In the genomic region with DNA sequence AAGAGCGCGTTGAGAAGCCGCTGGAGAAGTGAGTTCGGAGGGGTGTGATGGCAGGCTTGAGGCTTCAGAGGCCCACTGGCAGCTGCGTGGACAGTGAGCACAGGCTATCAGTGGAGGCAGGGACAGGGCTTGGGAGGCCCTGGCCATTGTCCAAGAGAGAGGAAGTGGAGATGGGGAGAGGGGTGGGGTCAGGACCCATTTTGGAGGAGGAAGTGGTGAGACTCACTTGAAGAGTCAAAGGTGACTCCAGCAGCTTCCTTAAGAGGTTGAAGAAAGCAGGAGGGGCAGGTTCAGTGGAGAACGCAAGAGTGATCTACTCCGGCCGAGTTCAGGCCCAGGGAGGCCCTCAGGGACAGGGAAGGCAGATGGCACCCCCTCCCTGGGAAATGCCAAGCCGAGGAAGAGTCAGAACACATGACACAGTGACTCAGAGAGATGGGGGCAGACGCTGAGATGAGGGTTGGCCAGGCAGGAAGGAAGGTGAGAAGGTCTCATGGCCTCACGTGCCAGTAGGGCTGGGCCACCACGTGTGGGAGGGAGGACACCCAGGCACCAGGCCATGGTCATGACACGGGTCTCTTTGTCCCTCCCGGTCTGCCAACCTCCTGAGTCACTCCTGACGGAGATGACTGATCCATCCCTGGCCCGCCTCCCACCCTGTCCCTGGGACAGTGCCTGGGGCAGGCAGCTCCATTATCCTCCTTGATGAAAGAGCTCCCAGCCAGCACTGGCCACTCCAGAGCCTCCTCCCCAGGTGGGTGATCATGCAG, we compare ENCODE assay signal across 8 cellular contexts. TPM values are rescaled to one million over a fixed set of nuclear protein-coding genes. Genes with fewer than 3 reads are reported as not detected.
DNase-seq lines count a peak whose midpoint lies in the region; ATAC-seq and TF ChIP-seq lines count a peak whose summit lies in the region.

No MANE protein-coding gene starts in this region.

- intact Hi-C loops in mammary epithelial cell (cut with micrococcal nuclease): no loop called here

- WGBS in mammary epithelial cell (ENCODE audit: low coverage, missing lambda C conversion rate): 15% methylated on average over 8 of the region's 16 CpGs

- H3K4me1 ChIP-seq in mammary epithelial cell (ENCODE audit: insufficient read depth, low read length): peaks cover 13% of the 10 kb centered on the region

- H3K9ac ChIP-seq in mammary epithelial cell (ENCODE audit: insufficient read depth, low read length): no peak overlapping the region

- DNase-seq in AG09319 (ENCODE audit: extremely low read depth, low read depth): peak; percentile 20
- DNase-seq in HUDEP-2 (lab: John Stamatoyannopoulos, UW; ENCODE audit: unreplicated experiment in 76 of 76): peak in 68 of 76 experiments; percentile 25 to 89 (median 74)
- DNase-seq in mammary epithelial cell: peak; percentile 97
- peak; percentile 80 to 98 for DNase-seq in lung microvascular endothelial cell (ENCODE audit: low read depth in 2 of 2)
- peak; percentile 61 for DNase-seq in ureter (ENCODE audit: low spot score)
- no peak for DNase-seq in T-helper 9 cell
- no peak for DNase-seq in DMS153 treated with DMSO at 0.1 percent for 48 hours (lab: John Stamatoyannopoulos, UW; ENCODE audit: unreplicated experiment)

- no peaks in the 10 kb centered on the region for H3K36me3 ChIP-seq in mammary epithelial cell (ENCODE audit: insufficient read depth, low read length)

- ATAC-seq in HG03342 (IDR thresholded peaks at IDR 0.05; ENCODE audit: unreplicated experiment): no peak

- TF ChIP-seq CTCF in AG09319 (IDR thresholded peaks at IDR 0.05; ENCODE audit: low read depth, low read length) (no peak), mammary epithelial cell (conservative IDR thresholded peaks at IDR 0.05 in 1 of 2, IDR thresholded peaks at IDR 0.05 in 1 of 2; ENCODE audit: extremely low read depth in 1 of 2, insufficient read depth in 1 of 2, low read depth in 1 of 2, low read length in 2 of 2) (no peak)

- no peaks in the 10 kb centered on the region for H4K20me1 ChIP-seq in mammary epithelial cell (ENCODE audit: insufficient read depth, low read length)

- peak overlapping the region; percentile 69 for H3K27ac ChIP-seq in mammary epithelial cell (ENCODE audit: insufficient read depth, low read depth, low read length)

- no peaks in the 10 kb centered on the region for H3K79me2 ChIP-seq in mammary epithelial cell (ENCODE audit: insufficient read depth, low read length)

- H3K4me3 ChIP-seq in mammary epithelial cell (replicated peaks in 1 of 3; ENCODE audit: insufficient read depth in 1 of 3, low read depth in 2 of 3, low read length in 3 of 3): no peak overlapping the region

- CTCF ChIA-PET in mammary epithelial cell (lab: Charles Lee; ENCODE audit: low non-redundant PET): interaction anchor here (0.6 kb wide), 1 partner anchor 165 kb away, joined by 3 read pairs; no protein-coding TSS in a partner anchor

- H3K4me2 ChIP-seq in mammary epithelial cell (ENCODE audit: insufficient read depth, low read depth, low read length): no peak overlapping the region

- H3K9me3 ChIP-seq in mammary epithelial cell (replicated peaks; ENCODE audit: insufficient read depth, low read length): no peaks in the 10 kb centered on the region

- dilution Hi-C loops in mammary epithelial cell (cut with HindIII; ENCODE audit: low sequenced_read_pairs): no loop called here

- in situ Hi-C loops in mammary epithelial cell (cut with MboI; ENCODE audit: low sequenced_read_pairs in 2 of 2): no loop called here

- BruUV-seq in mammary epithelial cell (replicated peaks; lab: Mats Ljungman, UMichigan): TSS peak; percentile 82

- H3K27me3 ChIP-seq in mammary epithelial cell (ENCODE audit: insufficient read depth, low read length): no peaks in the 10 kb centered on the region

- H2AFZ ChIP-seq in mammary epithelial cell (ENCODE audit: low read depth, low read length): peak overlapping the region; percentile 66

RNA-seq across cellular contexts. Expression of gene CD22, which starts 10.1 kb away (rescaled TPM):
- total RNA-seq in mammary epithelial cell: 1 to 10 TPM in 1 of 2 donors, under 1 TPM in 1; 0.71 to 1.3 TPM
- polyA plus RNA-seq in mammary epithelial cell: 0.71 TPM
- not detected for polyA minus RNA-seq in mammary epithelial cell
- 0.22 TPM in 1 of 2 replicates, not detected in the other for total RNA-seq in lung microvascular endothelial cell
- total RNA-seq in ureter: 4.2 TPM

RNA-seq across cellular contexts. Expression of gene MAG, which starts 26.9 kb away (rescaled TPM):
- total RNA-seq in mammary epithelial cell (not detected), lung microvascular endothelial cell (not detected in 2 replicates), ureter (not detected)
- not detected for polyA plus RNA-seq in mammary epithelial cell
- not detected for polyA minus RNA-seq in mammary epithelial cell

RNA-seq across cellular contexts. Expression of gene FFAR1, which starts 28.8 kb away (rescaled TPM):
- total RNA-seq in mammary epithelial cell (not detected), lung microvascular endothelial cell (not detected in 2 replicates), ureter (not detected)
- not detected for polyA plus RNA-seq in mammary epithelial cell
- polyA minus RNA-seq in mammary epithelial cell: not detected

RNA-seq across cellular contexts. Expression of gene HAMP, which starts 36.5 kb away (rescaled TPM):
- under 1 TPM in 1 of 2 donors, not detected in 1; 0.54 TPM for total RNA-seq in mammary epithelial cell
- polyA plus RNA-seq in mammary epithelial cell: not detected
- not detected for polyA minus RNA-seq in mammary epithelial cell
- total RNA-seq in lung microvascular endothelial cell: under 0.01 TPM in 2 replicates
- total RNA-seq in ureter: 1.2 TPM

RNA-seq across cellular contexts. Expression of gene FFAR3, which starts 39.4 kb away (rescaled TPM):
- total RNA-seq in mammary epithelial cell: not detected
- polyA plus RNA-seq in mammary epithelial cell: not detected
- polyA minus RNA-seq in mammary epithelial cell: not detected
- total RNA-seq in lung microvascular endothelial cell: under 0.01 TPM in 1 of 2 replicates, not detected in the other
- not detected for total RNA-seq in ureter

Comparison
In these comparisons a context has a peak if more than half of its experiments do, and no peak if none do; other contexts are left out.
1. DNase-seq: peak in AG09319 (single experiment), HUDEP-2 (68 of 76), mammary epithelial cell (single experiment), lung microvascular endothelial cell (2 of 2) and ureter (single experiment); none in T-helper 9 cell (single experiment) and DMS153 treated with DMSO at 0.1 percent for 48 hours (single experiment).